ENCODE assay signal across 22 cellular contexts in the genomic region with DNA sequence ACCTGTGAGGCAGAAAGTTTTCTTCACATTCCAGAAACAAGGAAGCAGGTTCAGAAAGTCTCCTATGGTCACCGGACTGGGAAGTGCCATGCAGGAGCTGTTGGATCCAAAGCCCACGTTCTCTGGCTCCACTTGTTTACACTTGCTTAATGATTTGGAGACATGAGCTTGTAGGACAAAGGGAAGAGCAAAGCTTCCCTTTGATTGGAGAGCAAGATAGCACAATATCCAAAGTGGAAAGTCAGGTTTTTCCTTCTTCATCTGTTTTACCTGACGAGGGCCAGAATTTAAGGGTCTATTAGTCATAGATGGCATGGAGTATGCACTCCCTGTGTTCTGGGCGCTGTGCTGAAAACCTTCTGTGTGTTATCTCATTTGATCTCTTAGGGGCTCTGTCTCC.
DNase-seq lines count a peak whose midpoint lies in the region; TF ChIP-seq lines count a peak whose summit lies in the region.
"Had no signal": no experiment of that assay in that cellular context is flagged by ENCODE, and none has a peak within 500 bp of the region (broad histone marks: within the 10 kb centered on the region; RNA-seq: fewer than 3 reads in every experiment).

No MANE protein-coding gene starts in this region.

- no peaks in the 10 kb centered on the region for H3K79me2 ChIP-seq in hepatocyte

- no peak overlapping the region for H3K4me2 ChIP-seq in hepatocyte

- intact Hi-C loops in thyroid gland (cut with DNase I): no loop called here

- TF ChIP-seq CTCF in hepatocyte (IDR thresholded peaks at IDR 0.05; ENCODE audit: poor library complexity) (no peak), thyroid gland (IDR thresholded peaks at IDR 0.05) (no peak)

- H4K20me1 ChIP-seq in hepatocyte (ENCODE audit: insufficient read depth, poor library complexity, severe bottlenecking): no peaks in the 10 kb centered on the region

- no peak for TF ChIP-seq POLR2A in thyroid gland (IDR thresholded peaks at IDR 0.05)

- H3K4me3 ChIP-seq in hepatocyte (no peak overlapping the region), thyroid gland (replicated peaks in 1 of 3) (no peak overlapping the region)
- H3K4me3 ChIP-seq: dorsolateral prefrontal cortex, skin epidermis, upper lobe of left lung had no signal

- H2AFZ ChIP-seq in hepatocyte: no peak overlapping the region

- H3K27me3 ChIP-seq in hepatocyte (no peaks in the 10 kb centered on the region), thyroid gland (no peaks in the 10 kb centered on the region)
- H3K27me3 ChIP-seq: BE2C, dorsolateral prefrontal cortex, upper lobe of left lung had no signal

- H3K4me1 ChIP-seq in hepatocyte (ENCODE audit: insufficient read depth) (peaks cover 19% of the 10 kb centered on the region), thyroid gland (peaks cover 11 to 13% of the 10 kb centered on the region in 2 donors)
- H3K4me1 ChIP-seq: BE2C had no signal

- H3K9me2 ChIP-seq in hepatocyte (replicated peaks; ENCODE audit: insufficient read depth): no peaks in the 10 kb centered on the region

- H3K36me3 ChIP-seq in hepatocyte (replicated peaks; ENCODE audit: insufficient read depth, low read depth) (no peaks in the 10 kb centered on the region), thyroid gland (no peaks in the 10 kb centered on the region)
- H3K36me3 ChIP-seq: BE2C, upper lobe of left lung had no signal

- DNase-seq in NCI-H345 (lab: John Stamatoyannopoulos, UW): peak; percentile 17
- no peak for DNase-seq in NCI-H345 treated with DMSO at 0.1 percent for 48 hours (lab: John Stamatoyannopoulos, UW; ENCODE audit: unreplicated experiment)
- DNase-seq in NCI-H510A treated with DMSO at 0.1 percent for 48 hours (lab: John Stamatoyannopoulos, UW): peak; percentile 57
- DNase-seq in hepatocyte (ENCODE audit: low spot score): no peak
- DNase-seq in thyroid gland: peak; percentile 6 to 9
- DNase-seq in SHP77 treated with DMSO at 0.1 percent for 48 hours (lab: John Stamatoyannopoulos, UW): no peak
- DNase-seq in GDM1 (lab: John Stamatoyannopoulos, UW): no peak
- DNase-seq in A172 (ENCODE audit: low spot score): no peak
- DNase-seq: activated CD4-positive, alpha-beta memory T cell treated with anti-CD3 and anti-CD28 coated beads, Interleukin-2, amount 10 ng/mL, durations not matched to agents 7 days and 5 days; activated effector memory CD4-positive, alpha-beta T cell treated with anti-CD3 and anti-CD28 coated beads, Interleukin-2, amount 50 U/mL, for 16 hours; BE2C; cerebellar nuclear complex; dorsolateral prefrontal cortex; glutamatergic neuron; mesendoderm; naive thymus-derived CD4-positive, alpha-beta T cell; NCI-H1092 treated with DMSO at 0.1 percent for 48 hours; NCI-H1930; NCI-H524 treated with DMSO at 0.1 percent for 48 hours; nucleus accumbens; upper lobe of left lung had no signal

- H3K27ac ChIP-seq in hepatocyte (peak overlapping the region; percentile 12), thyroid gland (peak overlapping the region in 2 of 3 donors; percentile 45 to 55)
- H3K27ac ChIP-seq: dorsolateral prefrontal cortex, skin epidermis, upper lobe of left lung had no signal

- 52% methylated on average over 4 of the region's 4 CpGs for WGBS in hepatocyte (ENCODE audit: low lambda C conversion rate, missing lambda C conversion rate)
- WGBS in thyroid gland, 2 donors: 37 to 45% methylated on average over 4 of the region's 4 CpGs

- H3K9me3 ChIP-seq in hepatocyte (ENCODE audit: low read depth): no peaks in the 10 kb centered on the region
- no peaks in the 10 kb centered on the region for H3K9me3 ChIP-seq in thyroid gland
- H3K9me3 ChIP-seq: BE2C, upper lobe of left lung had no signal

Comparison
In these comparisons a context has a peak if more than half of its experiments do, and no peak if none do; other contexts are left out.
1. DNase-seq: peak in NCI-H345 (single experiment), NCI-H510A treated with DMSO at 0.1 percent for 48 hours (single experiment) and thyroid gland (2 of 2); none in NCI-H345 treated with DMSO at 0.1 percent for 48 hours (single experiment), hepatocyte (single experiment), SHP77 treated with DMSO at 0.1 percent for 48 hours (single experiment), GDM1 (single experiment) and A172 (single experiment).